In genomic region chr16:23148513-23149266, GRCh38 we compare ENCODE assay signal across 8 cellular contexts. TPM values are rescaled to one million over a fixed set of nuclear protein-coding genes. Genes with fewer than 3 reads are reported as not detected.
DNase-seq lines count a peak whose midpoint lies in the region; ATAC-seq, FAIRE-seq and TF ChIP-seq lines count a peak whose summit lies in the region.

No MANE protein-coding gene starts in this region.

- H3K4me3 ChIP-seq in A549 (peak overlapping the region; percentile 64), OCI-LY7 (ENCODE audit: low read depth, low read length, poor library complexity, severe bottlenecking) (peak overlapping the region; percentile 86), fibroblast of pulmonary artery (replicated peaks; ENCODE audit: low read depth, low read length) (peak overlapping the region; percentile 75), subcutaneous abdominal adipose tissue (ENCODE audit: low read depth in 1 of 5, low read length in 5 of 5) (peak overlapping the region; percentile 27 to 78 (median 74))

- peak overlapping the region in 4 of 5 donors; percentile 57 to 77 (median 71) for H3K9ac ChIP-seq in subcutaneous abdominal adipose tissue (ENCODE audit: low read length in 5 of 5)

- H3K9me2 ChIP-seq in OCI-LY7 (ENCODE audit: insufficient read depth, low read length) = no peaks in the 10 kb centered on the region

- H3K9me3 ChIP-seq in A549 (no peaks in the 10 kb centered on the region), OCI-LY7 (ENCODE audit: low read length) (no peaks in the 10 kb centered on the region), subcutaneous abdominal adipose tissue (ENCODE audit: control insufficient read depth in 5 of 5, low read length in 5 of 5) (no peaks in the 10 kb centered on the region)

- peaks cover 0 to 3% (median 0%) of the 10 kb centered on the region in 5 donors for H3K27me3 ChIP-seq in subcutaneous abdominal adipose tissue (ENCODE audit: control insufficient read depth in 5 of 5, insufficient read depth in 4 of 5, low read length in 5 of 5)

- CTCF ChIA-PET in A549 (lab: Yijun Ruan, JAX) = interaction anchor here (0.6 to 3.1 kb wide), 6 partner anchors 36 to 286 kb away, joined by 3 to 11 read pairs (median 3); no protein-coding TSS in a partner anchor
- CTCF ChIA-PET in OCI-LY7 (lab: Charles Lee; ENCODE audit: unreplicated experiment) = no interaction called here

- TF ChIP-seq CTCF in A549 (IDR thresholded peaks at IDR 0.05) = no peak
- no peak for TF ChIP-seq CTCF in OCI-LY7 (conservative IDR thresholded peaks at IDR 0.05; ENCODE audit: low read length)
- no peak for TF ChIP-seq CTCF in fibroblast of pulmonary artery (IDR thresholded peaks at IDR 0.05; ENCODE audit: low read length, missing control alignments)
- no peak for TF ChIP-seq CTCF in nephron progenitor cell (IDR thresholded peaks at IDR 0.05)

- ATAC-seq in A549 (peak; percentile 38 to 73), GM18867 (IDR thresholded peaks at IDR 0.05; ENCODE audit: unreplicated experiment) (peak; percentile 41), HG03095 (IDR thresholded peaks at IDR 0.05; ENCODE audit: unreplicated experiment) (peak; percentile 34)
- ATAC-seq in activated T-helper 17 cell treated with anti-CD3 and anti-CD28 coated beads, Interleukin-2, amount 50 U/mL, for 72 hours (replicated peaks) = peak; percentile 45

- TF ChIP-seq RAD21 in A549 (conservative IDR thresholded peaks at IDR 0.05 in 1 of 2, IDR thresholded peaks at IDR 0.05 in 1 of 2) = no peak

- H3K36me3 Mint-ChIP-seq in activated T-helper 17 cell treated with anti-CD3 and anti-CD28 coated beads, Interleukin-2, amount 50 U/mL, for 72 hours (ENCODE audit: low read depth) = no peaks in the 10 kb centered on the region
- H3K36me3 Mint-ChIP-seq in nephron progenitor cell (ENCODE audit: low read depth) = no peaks in the 10 kb centered on the region

- H3K9me3 Mint-ChIP-seq in activated T-helper 17 cell treated with anti-CD3 and anti-CD28 coated beads, Interleukin-2, amount 50 U/mL, for 72 hours = no peaks in the 10 kb centered on the region
- H3K9me3 Mint-ChIP-seq in nephron progenitor cell = no peaks in the 10 kb centered on the region

- no peaks in the 10 kb centered on the region for H3K27me3 Mint-ChIP-seq in activated T-helper 17 cell treated with anti-CD3 and anti-CD28 coated beads, Interleukin-2, amount 50 U/mL, for 72 hours
- H3K27me3 Mint-ChIP-seq in nephron progenitor cell (ENCODE audit: low read depth, poor library complexity) = peaks cover 22% of the 10 kb centered on the region

- H3K4me3 Mint-ChIP-seq in activated T-helper 17 cell treated with anti-CD3 and anti-CD28 coated beads, Interleukin-2, amount 50 U/mL, for 72 hours = peak overlapping the region; percentile 88
- peak overlapping the region; percentile 95 for H3K4me3 Mint-ChIP-seq in nephron progenitor cell

- H3K4me1 ChIP-seq in A549 (peaks cover 47% of the 10 kb centered on the region), OCI-LY7 (ENCODE audit: insufficient read depth, low read length, poor library complexity, severe bottlenecking) (peaks cover 25% of the 10 kb centered on the region), subcutaneous abdominal adipose tissue (ENCODE audit: control insufficient read depth in 5 of 5, insufficient read depth in 5 of 5, low read length in 5 of 5) (peaks cover 4 to 36% (median 28%) of the 10 kb centered on the region in 5 donors)

- no peaks in the 10 kb centered on the region; the same call in 1 of the 2 replicates for H4K20me1 ChIP-seq in OCI-LY7 (ENCODE audit: insufficient read depth, low read length)

- peaks cover 20% of the 10 kb centered on the region for H3K4me1 Mint-ChIP-seq in activated T-helper 17 cell treated with anti-CD3 and anti-CD28 coated beads, Interleukin-2, amount 50 U/mL, for 72 hours
- peaks cover 44% of the 10 kb centered on the region for H3K4me1 Mint-ChIP-seq in nephron progenitor cell

- no peaks in the 10 kb centered on the region for H3K36me3 ChIP-seq in OCI-LY7 (ENCODE audit: insufficient read depth, low read length)
- H3K36me3 ChIP-seq in subcutaneous abdominal adipose tissue (ENCODE audit: control insufficient read depth in 5 of 5, insufficient read depth in 5 of 5, low read length in 5 of 5) = no peaks in the 10 kb centered on the region

- POLR2A ChIA-PET in A549 (lab: Yijun Ruan, JAX) = interaction anchor here (0.8 to 1.4 kb wide), 2 partner anchors 16 to 77 kb away, joined by 3 to 7 read pairs; no protein-coding TSS in a partner anchor
- POLR2A ChIA-PET in OCI-LY7 (lab: Charles Lee) = interaction anchor here (0.7 kb wide), 1 partner anchor 62 kb away, joined by 3 read pairs; no protein-coding TSS in a partner anchor

- H2AFZ ChIP-seq in OCI-LY7 (ENCODE audit: low read length) = peak overlapping the region; percentile 59

- DNase-seq in A549 (ENCODE audit: low read depth in 1 of 2, low spot score in 1 of 2) (peak; percentile 35 to 59), OCI-LY7 (ENCODE audit: low spot score) (peak; percentile 51), fibroblast of pulmonary artery (ENCODE audit: low read depth) (peak; percentile 47), nephron progenitor cell (peak; percentile 46)

- peak overlapping the region; percentile 95 to 97 for H3K27ac ChIP-seq in A549
- H3K27ac ChIP-seq in OCI-LY7 (ENCODE audit: low read depth, low read length, poor library complexity, severe bottlenecking) = no peak overlapping the region
- H3K27ac ChIP-seq in subcutaneous abdominal adipose tissue (ENCODE audit: low read depth, low read length) = peak overlapping the region; percentile 50

- peaks cover 20% of the 10 kb centered on the region; the same call in 1 of the 2 replicates for H3K79me2 ChIP-seq in OCI-LY7 (ENCODE audit: insufficient read depth, low read depth, low read length)

- WGBS in A549 (ENCODE audit: missing lambda C conversion rate) = 6% methylated on average over 7 of the region's 103 CpGs

- H3K4me2 ChIP-seq in A549 (peak overlapping the region; percentile 83), OCI-LY7 (ENCODE audit: low read length) (peak overlapping the region; percentile 98)

- no peak for TF ChIP-seq POLR2A in A549 (IDR thresholded peaks at IDR 0.05; ENCODE audit: low read length)

- FAIRE-seq in A549 (lab: Jason Lieb, UNC) = no peak

- H3K27ac Mint-ChIP-seq in activated T-helper 17 cell treated with anti-CD3 and anti-CD28 coated beads, Interleukin-2, amount 50 U/mL, for 72 hours = no peak overlapping the region
- H3K27ac Mint-ChIP-seq in nephron progenitor cell = no peak overlapping the region

- no TSS peak for BruUV-seq in OCI-LY7 (replicated peaks; lab: Mats Ljungman, UMichigan)

- no peak for TF ChIP-seq EP300 in A549 (IDR thresholded peaks at IDR 0.05)

- intact Hi-C loops in OCI-LY7 (cut with micrococcal nuclease; ENCODE audit: unreplicated experiment) = loop anchor here (10.0 kb wide), 1 partner anchor 64 kb away; no protein-coding TSS in a partner anchor

TF ChIP-seq in A549, 52 proteins besides CTCF, POLR2A, EP300 and RAD21 (continues in another document):
- TF ChIP-seq KDM1A (IDR thresholded peaks at IDR 0.05; ENCODE audit: low read depth) = peak; percentile 2; the same call in 1 of the 2 replicates
- TF ChIP-seq REST (IDR thresholded peaks at IDR 0.05) = no peak
- TF ChIP-seq, protein P1, sequence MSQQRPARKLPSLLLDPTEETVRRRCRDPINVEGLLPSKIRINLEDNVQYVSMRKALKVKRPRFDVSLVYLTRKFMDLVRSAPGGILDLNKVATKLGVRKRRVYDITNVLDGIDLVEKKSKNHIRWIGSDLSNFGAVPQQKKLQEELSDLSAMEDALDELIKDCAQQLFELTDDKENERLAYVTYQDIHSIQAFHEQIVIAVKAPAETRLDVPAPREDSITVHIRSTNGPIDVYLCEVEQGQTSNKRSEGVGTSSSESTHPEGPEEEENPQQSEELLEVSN (IDR thresholded peaks at IDR 0.05; ENCODE audit: borderline replicate concordance, low read depth) = no peak

RNA-seq across cellular contexts. Expression of gene USP31, which starts 0.6 kb away (rescaled TPM):
- polyA plus RNA-seq in A549 (2011; rRNA removed) = 17.9 and 18.0 TPM in 2 replicates
- polyA plus RNA-seq in A549 (2012; cell fraction: cytosol; rRNA removed) = 9.9 and 10.3 TPM in 2 replicates
- 21.4 and 21.8 TPM in 2 replicates for polyA plus RNA-seq in A549 (2012; cell fraction: nucleus; rRNA removed)
- polyA plus RNA-seq in A549 (2017; fragmentation: RNase III; extraction: RNeasy Plus Mini Kit Qiagen cat#74134 plus additional on column Dnase treatment) = 8.3 to 10.0 TPM (median 9.8 TPM) in 3 replicates
- 45.1 and 45.8 TPM in 2 replicates for polyA minus RNA-seq in A549 (2011; rRNA and poly(A)+ RNA removed)
- total RNA-seq in OCI-LY7 (2014; rRNA removed; shearing (Covaris generic)) = 6.8 and 9.0 TPM in 2 replicates
- 12.2 and 12.9 TPM in 2 replicates for total RNA-seq in OCI-LY7 (2022)
- total RNA-seq in activated T-helper 17 cell treated with anti-CD3 and anti-CD28 coated beads, Interleukin-2, amount 50 U/mL, for 72 hours = 1 to 10 TPM; 4.8 to 7.6 TPM

RNA-seq across cellular contexts. Expression of gene SCNN1G, which starts 33.9 kb away (rescaled TPM):
- polyA plus RNA-seq in A549 (2011; rRNA removed) (0.05 and 0.20 TPM in 2 replicates), A549 (2017; fragmentation: RNase III; extraction: RNeasy Plus Mini Kit Qiagen cat#74134 plus additional on column Dnase treatment) (0.03 TPM in 2 of 3 replicates, not detected in the other)
- polyA plus RNA-seq in A549 (2012; cell fraction: cytosol; rRNA removed) = 0.05 and 0.06 TPM in 2 replicates
- polyA plus RNA-seq in A549 (2012; cell fraction: nucleus; rRNA removed) = 0.10 and 0.13 TPM in 2 replicates
- 0.10 and 0.12 TPM in 2 replicates for polyA minus RNA-seq in A549 (2011; rRNA and poly(A)+ RNA removed)
- not detected in 2 replicates for total RNA-seq in OCI-LY7 (2014; rRNA removed; shearing (Covaris generic))
- total RNA-seq in OCI-LY7 (2022) = not detected in 2 replicates
- not detected for total RNA-seq in activated T-helper 17 cell treated with anti-CD3 and anti-CD28 coated beads, Interleukin-2, amount 50 U/mL, for 72 hours
